Comparison of ENCODE assay signal across 1 cellular context in genomic region chr10:102117391-102118159, GRCh38.
TF ChIP-seq lines count a peak whose summit lies in the region.

No MANE protein-coding gene starts in this region.

TF ChIP-seq in SK-N-SH, 30 proteins besides CTCF, POLR2A, EP300 and RAD21 (continued from another document):
- no peak for TF ChIP-seq ZBTB33 (IDR thresholded peaks at IDR 0.05; ENCODE audit: borderline replicate concordance, low read depth)
- TF ChIP-seq TCF12 (IDR thresholded peaks at IDR 0.05), result peak; percentile 78
- TF ChIP-seq USF2 (IDR thresholded peaks at IDR 0.05; ENCODE audit: borderline replicate concordance, low read depth, low read length), result no peak
- TF ChIP-seq TAF1 (IDR thresholded peaks at IDR 0.05; ENCODE audit: borderline replicate concordance, low read depth, low read length), result 0 out of 2 replicates have a peak, but pooled peaks have one; percentile 30
- TF ChIP-seq YY1 (IDR thresholded peaks at IDR 0.05; ENCODE audit: low read depth), result no peak
- peak; percentile 23; the same call in 1 of the 2 replicates for TF ChIP-seq SIN3A (IDR thresholded peaks at IDR 0.05; ENCODE audit: borderline replicate concordance, low read depth, low read length)
- TF ChIP-seq NRF1 (IDR thresholded peaks at IDR 0.05; ENCODE audit: low read depth, low read length), result no peak
- no peak; the same call in 1 of the 2 replicates for TF ChIP-seq PBX3 (IDR thresholded peaks at IDR 0.05)
- TF ChIP-seq IRF3 (IDR thresholded peaks at IDR 0.05; ENCODE audit: low read depth, low read length), result no peak
- no peak for TF ChIP-seq GATA2 (CRISPR knock-in tag; IDR thresholded peaks at IDR 0.05)
- no peak for TF ChIP-seq FOSL2 (IDR thresholded peaks at IDR 0.05; ENCODE audit: borderline replicate concordance, low read depth)
- no peak; the same call in 1 of the 2 replicates for TF ChIP-seq RCOR1 (IDR thresholded peaks at IDR 0.05; ENCODE audit: low read length)
- peak; percentile 93 for TF ChIP-seq NFIC (IDR thresholded peaks at IDR 0.05; ENCODE audit: borderline replicate concordance)
- TF ChIP-seq RXRA (IDR thresholded peaks at IDR 0.05; ENCODE audit: borderline replicate concordance, low read depth), result peak; percentile 9; the same call in 1 of the 2 replicates
- TF ChIP-seq FOXM1 (IDR thresholded peaks at IDR 0.05; ENCODE audit: low read depth), result no peak
- no peak for TF ChIP-seq ELF1 (IDR thresholded peaks at IDR 0.05)
- TF ChIP-seq CHD2 (IDR thresholded peaks at IDR 0.05; ENCODE audit: low read length, partially characterized antibody), result peak; percentile 77
- no peak for TF ChIP-seq MEF2A (IDR thresholded peaks at IDR 0.05; ENCODE audit: borderline replicate concordance, low read depth)
- TF ChIP-seq USF1 (IDR thresholded peaks at IDR 0.05; ENCODE audit: borderline replicate concordance, low read depth), result peak; percentile 52; the same call in 1 of the 2 replicates
- TF ChIP-seq TEAD4 (IDR thresholded peaks at IDR 0.05; ENCODE audit: borderline replicate concordance, insufficient read depth), result 0 out of 2 replicates have a peak, but pooled peaks have one; percentile 19
- TF ChIP-seq GABPA (IDR thresholded peaks at IDR 0.05; ENCODE audit: low read depth), result no peak
- no peak for TF ChIP-seq JUND (IDR thresholded peaks at IDR 0.05)
- TF ChIP-seq POLR2AphosphoS5 (IDR thresholded peaks at IDR 0.05; ENCODE audit: low read depth, low read length), result peak; percentile 55
- no peak for TF ChIP-seq RFX5 (IDR thresholded peaks at IDR 0.05; ENCODE audit: low read length)
- peak; percentile 78 for TF ChIP-seq FOXJ3 (CRISPR knock-in tag; IDR thresholded peaks at IDR 0.05)
- no peak for TF ChIP-seq REST (IDR thresholded peaks at IDR 0.05; ENCODE audit: low read depth, low read length)
